8 cellular contexts compared by ENCODE assay signal in genomic region chr22:19756288-19757128, GRCh38. TPM values are rescaled to one million over a fixed set of nuclear protein-coding genes. Genes with fewer than 3 reads are reported as not detected.
A peak's percentile ranks its signal among the peaks of the same experiment; 100 is the strongest.
DNase-seq lines count a peak whose midpoint lies in the region; ATAC-seq and TF ChIP-seq lines count a peak whose summit lies in the region.

No MANE protein-coding gene starts in this region.

- no peak overlapping the region for H3K4me3 Mint-ChIP-seq in progenitor cell of endocrine pancreas (ENCODE audit: low read depth)

- peak; percentile 56 for TF ChIP-seq CTCF in progenitor cell of endocrine pancreas (IDR thresholded peaks at IDR 0.05; ENCODE audit: unreplicated experiment)

- peaks cover 68% of the 10 kb centered on the region for H3K27me3 Mint-ChIP-seq in progenitor cell of endocrine pancreas

- DNase-seq in GF-D8 (lab: John Stamatoyannopoulos, UW) = peak; percentile 8
- DNase-seq in NCI-H1092 treated with DMSO at 0.1 percent for 48 hours (lab: John Stamatoyannopoulos, UW) = peak; percentile 18
- peak; percentile 23 to 25 for DNase-seq in activated CD8-positive, alpha-beta memory T cell treated with anti-CD3 and anti-CD28 coated beads for 4 hours (ENCODE audit: low read depth in 2 of 2)
- peak; percentile 14 for DNase-seq in epithelial cell of prostate (ENCODE audit: low read depth, low spot score)
- DNase-seq in progenitor cell of endocrine pancreas (ENCODE audit: low spot score, unreplicated experiment) = peak; percentile 53
- DNase-seq in NCI-H446 (lab: John Stamatoyannopoulos, UW) = no peak

- H3K36me3 Mint-ChIP-seq in progenitor cell of endocrine pancreas (ENCODE audit: insufficient read depth) = no peaks in the 10 kb centered on the region

- ATAC-seq in HG02763 (IDR thresholded peaks at IDR 0.05; ENCODE audit: unreplicated experiment) (no peak), HG02981 (IDR thresholded peaks at IDR 0.05; ENCODE audit: unreplicated experiment) (no peak)

- H3K9me3 Mint-ChIP-seq in progenitor cell of endocrine pancreas (ENCODE audit: low read depth) = no peaks in the 10 kb centered on the region

- no peak overlapping the region for H3K27ac ChIP-seq in epithelial cell of prostate

- peaks cover 7% of the 10 kb centered on the region for H3K4me1 Mint-ChIP-seq in progenitor cell of endocrine pancreas (ENCODE audit: low read depth)

- no peak overlapping the region for H3K27ac Mint-ChIP-seq in progenitor cell of endocrine pancreas

RNA-seq across cellular contexts. Expression of gene TBX1, which starts 4.1 kb away (rescaled TPM):
- total RNA-seq in progenitor cell of endocrine pancreas = 4.2 and 5.9 TPM in 2 replicates

RNA-seq across cellular contexts. Expression of gene GP1BB, which starts 33.2 kb away (rescaled TPM):
- total RNA-seq in progenitor cell of endocrine pancreas = 5.8 and 7.7 TPM in 2 replicates

RNA-seq across cellular contexts. Expression of gene SEPTIN5, which starts 42.2 kb away (rescaled TPM):
- 32.0 and 34.5 TPM in 2 replicates for total RNA-seq in progenitor cell of endocrine pancreas

Comparison
In these comparisons a context has a peak if more than half of its experiments do, and no peak if none do; other contexts are left out.
1. DNase-seq: peak in GF-D8 (single experiment), NCI-H1092 treated with DMSO at 0.1 percent for 48 hours (single experiment), activated CD8-positive, alpha-beta memory T cell treated with anti-CD3 and anti-CD28 coated beads for 4 hours (2 of 2), epithelial cell of prostate (single experiment) and progenitor cell of endocrine pancreas (single experiment); none in NCI-H446 (0 of 2).